Comparison of ENCODE assay signal across 1 cellular context in the genomic region with DNA sequence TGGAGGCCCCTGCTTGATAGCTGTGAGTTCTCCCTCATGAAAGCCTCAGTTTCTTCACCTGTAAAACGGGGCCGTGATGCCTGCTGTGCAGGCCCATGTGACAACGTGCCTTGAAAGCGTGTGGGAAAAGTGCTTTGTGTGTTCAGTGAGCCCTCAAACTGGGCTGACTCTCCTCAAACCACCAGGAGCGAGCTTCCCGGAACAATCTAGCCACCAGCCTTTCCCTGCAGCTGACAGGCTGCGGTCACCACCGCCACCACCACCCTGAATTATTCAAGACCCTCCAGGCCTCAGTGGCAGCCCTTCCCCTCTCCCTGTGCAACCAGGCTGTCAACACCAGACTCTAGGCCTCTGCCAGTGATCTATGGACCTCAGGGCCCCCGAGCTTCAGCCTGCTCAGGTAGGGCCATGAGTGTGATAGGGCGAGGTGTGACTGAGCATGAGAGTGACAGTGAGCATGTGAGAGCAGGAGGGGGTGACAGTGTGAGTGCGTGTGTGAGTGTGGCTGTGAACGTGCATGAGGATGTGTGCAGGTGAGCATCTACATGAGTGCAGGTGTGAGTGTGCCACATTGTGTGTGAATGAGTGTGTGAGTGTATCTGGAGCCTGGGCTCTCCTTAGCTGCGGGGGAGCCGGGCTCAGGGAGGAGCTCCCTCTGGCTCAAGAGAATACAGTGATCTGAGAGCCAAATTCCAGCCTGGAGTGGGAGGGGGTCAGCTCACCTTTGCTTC.
TF ChIP-seq lines count a peak whose summit lies in the region.

No MANE protein-coding gene starts in this region.

TF ChIP-seq in K562, 482 proteins besides CTCF, POLR2A, EP300 and RAD21:
- TF ChIP-seq HDAC3 (IDR thresholded peaks at IDR 0.05; ENCODE audit: borderline replicate concordance, partially characterized antibody) (no peak), HDAC8 (tag; IDR thresholded peaks at IDR 0.05) (no peak), SP2 (IDR thresholded peaks at IDR 0.05; ENCODE audit: extremely low read depth, low read depth, low read length, poor library complexity, severe bottlenecking) (no peak), ZC3H4 (CRISPR knock-in tag; IDR thresholded peaks at IDR 0.05; ENCODE audit: borderline replicate concordance) (no peak), ZNF263 (CRISPR knock-in tag; IDR thresholded peaks at IDR 0.05; ENCODE audit: borderline replicate concordance) (0 out of 2 replicates have a peak, but pooled peaks have one; percentile 25), ETV5 (CRISPR knock-in tag; IDR thresholded peaks at IDR 0.05; ENCODE audit: low read depth) (no peak), TAF1 (IDR thresholded peaks at IDR 0.05; ENCODE audit: control insufficient read depth, extremely low read depth, insufficient read depth, low read length, severe bottlenecking) (no peak), RBM25 (IDR thresholded peaks at IDR 0.05; ENCODE audit: low read depth, low read length, severe bottlenecking) (peak; percentile 26), ZNF384 (IDR thresholded peaks at IDR 0.05; ENCODE audit: low read depth, low read length) (no peak), ZBTB17 (CRISPR knock-in tag; IDR thresholded peaks at IDR 0.05) (no peak), FOXJ2 (tag; IDR thresholded peaks at IDR 0.05) (no peak), CHD4 (IDR thresholded peaks at IDR 0.05; ENCODE audit: insufficient read depth, insufficient replicate concordance, low read depth, low read length, poor library complexity, severe bottlenecking) (no peak), SIRT6 (IDR thresholded peaks at IDR 0.05; ENCODE audit: low read depth, low read length) (no peak), ZNF12 (CRISPR knock-in tag; IDR thresholded peaks at IDR 0.05) (no peak), GABPB2 (CRISPR knock-in tag; conservative IDR thresholded peaks at IDR 0.05) (no peak)
- TF ChIP-seq, protein P1, sequence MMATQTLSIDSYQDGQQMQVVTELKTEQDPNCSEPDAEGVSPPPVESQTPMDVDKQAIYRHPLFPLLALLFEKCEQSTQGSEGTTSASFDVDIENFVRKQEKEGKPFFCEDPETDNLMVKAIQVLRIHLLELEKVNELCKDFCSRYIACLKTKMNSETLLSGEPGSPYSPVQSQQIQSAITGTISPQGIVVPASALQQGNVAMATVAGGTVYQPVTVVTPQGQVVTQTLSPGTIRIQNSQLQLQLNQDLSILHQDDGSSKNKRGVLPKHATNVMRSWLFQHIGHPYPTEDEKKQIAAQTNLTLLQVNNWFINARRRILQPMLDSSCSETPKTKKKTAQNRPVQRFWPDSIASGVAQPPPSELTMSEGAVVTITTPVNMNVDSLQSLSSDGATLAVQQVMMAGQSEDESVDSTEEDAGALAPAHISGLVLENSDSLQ (IDR thresholded peaks at IDR 0.05), result 0 out of 2 replicates have a peak, but pooled peaks have one; percentile 5
- TF ChIP-seq, protein P2, sequence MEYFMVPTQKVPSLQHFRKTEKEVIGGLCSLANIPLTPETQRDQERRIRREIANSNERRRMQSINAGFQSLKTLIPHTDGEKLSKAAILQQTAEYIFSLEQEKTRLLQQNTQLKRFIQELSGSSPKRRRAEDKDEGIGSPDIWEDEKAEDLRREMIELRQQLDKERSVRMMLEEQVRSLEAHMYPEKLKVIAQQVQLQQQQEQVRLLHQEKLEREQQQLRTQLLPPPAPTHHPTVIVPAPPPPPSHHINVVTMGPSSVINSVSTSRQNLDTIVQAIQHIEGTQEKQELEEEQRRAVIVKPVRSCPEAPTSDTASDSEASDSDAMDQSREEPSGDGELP (CRISPR knock-in tag; IDR thresholded peaks at IDR 0.05; ENCODE audit: borderline replicate concordance), result 0 out of 2 replicates have a peak, but pooled peaks have one; percentile 12
- TF ChIP-seq, protein P3, sequence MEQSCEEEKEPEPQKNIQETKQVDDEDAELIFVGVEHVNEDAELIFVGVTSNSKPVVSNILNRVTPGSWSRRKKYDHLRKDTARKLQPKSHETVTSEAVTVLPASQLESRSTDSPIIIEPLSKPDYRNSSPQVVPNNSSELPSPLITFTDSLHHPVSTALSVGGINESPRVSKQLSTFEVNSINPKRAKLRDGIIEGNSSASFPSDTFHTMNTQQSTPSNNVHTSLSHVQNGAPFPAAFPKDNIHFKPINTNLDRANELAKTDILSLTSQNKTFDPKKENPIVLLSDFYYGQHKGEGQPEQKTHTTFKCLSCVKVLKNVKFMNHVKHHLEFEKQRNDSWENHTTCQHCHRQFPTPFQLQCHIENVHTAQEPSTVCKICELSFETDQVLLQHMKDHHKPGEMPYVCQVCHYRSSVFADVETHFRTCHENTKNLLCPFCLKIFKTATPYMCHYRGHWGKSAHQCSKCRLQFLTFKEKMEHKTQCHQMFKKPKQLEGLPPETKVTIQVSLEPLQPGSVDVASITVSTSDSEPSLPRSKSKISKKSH (CRISPR knock-in tag; IDR thresholded peaks at IDR 0.05), result no peak
- TF ChIP-seq, protein P4, sequence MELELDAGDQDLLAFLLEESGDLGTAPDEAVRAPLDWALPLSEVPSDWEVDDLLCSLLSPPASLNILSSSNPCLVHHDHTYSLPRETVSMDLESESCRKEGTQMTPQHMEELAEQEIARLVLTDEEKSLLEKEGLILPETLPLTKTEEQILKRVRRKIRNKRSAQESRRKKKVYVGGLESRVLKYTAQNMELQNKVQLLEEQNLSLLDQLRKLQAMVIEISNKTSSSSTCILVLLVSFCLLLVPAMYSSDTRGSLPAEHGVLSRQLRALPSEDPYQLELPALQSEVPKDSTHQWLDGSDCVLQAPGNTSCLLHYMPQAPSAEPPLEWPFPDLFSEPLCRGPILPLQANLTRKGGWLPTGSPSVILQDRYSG (tag; conservative IDR thresholded peaks at IDR 0.05; ENCODE audit: low read depth), result no peak
